In genomic region chr19:10112895-10113591, GRCh38 we compare ENCODE assay signal across 1 cellular context.
A peak's percentile ranks its signal among the peaks of the same experiment; 100 is the strongest.
TF ChIP-seq lines count a peak whose summit lies in the region.

No MANE protein-coding gene starts in this region.

TF ChIP-seq in GM12878, 131 proteins besides CTCF, POLR2A, EP300 and RAD21:
- TF ChIP-seq POU2F2 (IDR thresholded peaks at IDR 0.05; ENCODE audit: borderline replicate concordance, low read depth, low read length) (peak; percentile 24; the same call in 1 of the 3 replicates), TCF12 (IDR thresholded peaks at IDR 0.05; ENCODE audit: low read depth, low read length) (0 out of 2 replicates have a peak, but pooled peaks have one; percentile 45), SUZ12 (IDR thresholded peaks at IDR 0.05; ENCODE audit: unreplicated experiment) (no peak), REST (IDR thresholded peaks at IDR 0.05; ENCODE audit: low read depth, low read length) (no peak), POLR2AphosphoS2 (IDR thresholded peaks at IDR 0.05; ENCODE audit: low read depth, low read length) (peak; percentile 22), YY1 (IDR thresholded peaks at IDR 0.05; ENCODE audit: low read depth, low read length) (peak; percentile 68; the same call in 1 of the 2 replicates), ASH2L (IDR thresholded peaks at IDR 0.05; ENCODE audit: borderline replicate concordance, low read depth) (no peak), CEBPB (IDR thresholded peaks at IDR 0.05; ENCODE audit: borderline replicate concordance in 1 of 2, low read depth in 2 of 2, low read length in 2 of 2) (no peak), CHD2 (IDR thresholded peaks at IDR 0.05; ENCODE audit: borderline replicate concordance, low read depth, low read length) (no peak), PAX5 (IDR thresholded peaks at IDR 0.05; ENCODE audit: borderline replicate concordance, low read depth, low read length) (0 out of 2 replicates have a peak, but pooled peaks have one; percentile 4), BACH1 (IDR thresholded peaks at IDR 0.05; ENCODE audit: borderline replicate concordance) (peak; percentile 48; the same call in 1 of the 2 replicates), PBX3 (IDR thresholded peaks at IDR 0.05; ENCODE audit: insufficient replicate concordance, low read depth, low read length) (no peak), RUNX3 (IDR thresholded peaks at IDR 0.05; ENCODE audit: low read length) (no peak), RB1 (IDR thresholded peaks at IDR 0.05; ENCODE audit: borderline replicate concordance) (peak; percentile 75), IKZF2 (IDR thresholded peaks at IDR 0.05) (no peak), IKZF1 (conservative IDR thresholded peaks at IDR 0.05) (0 out of 2 replicates have a peak, but pooled peaks have one; percentile 14), ZNF687 (IDR thresholded peaks at IDR 0.05) (peak; percentile 38), SUPT20H (IDR thresholded peaks at IDR 0.05; ENCODE audit: borderline replicate concordance, control insufficient read depth, low read depth, low read length) (no peak), NR2F1 (conservative IDR thresholded peaks at IDR 0.05) (peak; percentile 79), ESRRA (IDR thresholded peaks at IDR 0.05; ENCODE audit: low read length) (peak; percentile 49; the same call in 1 of the 2 replicates), BHLHE40 (IDR thresholded peaks at IDR 0.05; ENCODE audit: borderline replicate concordance in 1 of 2, low read depth in 2 of 2, low read length in 1 of 2) (peak; percentile 27 to 37; a peak in 2 of 4 replicates), SMC3 (IDR thresholded peaks at IDR 0.05; ENCODE audit: borderline replicate concordance, low read length) (peak; percentile 73; the same call in 1 of the 2 replicates), TCF3 (IDR thresholded peaks at IDR 0.05; ENCODE audit: borderline replicate concordance, insufficient read depth, low read depth, low read length) (no peak), POLR2AphosphoS5 (IDR thresholded peaks at IDR 0.05; ENCODE audit: low read length) (peak; percentile 83; the same call in 1 of the 2 replicates), JUND (IDR thresholded peaks at IDR 0.05; ENCODE audit: low read depth, low read length) (no peak), BCL3 (IDR thresholded peaks at IDR 0.05; ENCODE audit: borderline replicate concordance, insufficient read depth, low read depth, low read length, poor library complexity, severe bottlenecking) (peak; percentile 73), CBX5 (IDR thresholded peaks at IDR 0.05; ENCODE audit: low read depth) (peak; percentile 56; the same call in 1 of the 2 replicates), JUNB (IDR thresholded peaks at IDR 0.05) (no peak), NBN (IDR thresholded peaks at IDR 0.05) (peak; percentile 41; the same call in 1 of the 2 replicates), PRDM15 (CRISPR knock-in tag; IDR thresholded peaks at IDR 0.05) (peak; percentile 54; the same call in 1 of the 2 replicates)
- TF ChIP-seq, protein P1, sequence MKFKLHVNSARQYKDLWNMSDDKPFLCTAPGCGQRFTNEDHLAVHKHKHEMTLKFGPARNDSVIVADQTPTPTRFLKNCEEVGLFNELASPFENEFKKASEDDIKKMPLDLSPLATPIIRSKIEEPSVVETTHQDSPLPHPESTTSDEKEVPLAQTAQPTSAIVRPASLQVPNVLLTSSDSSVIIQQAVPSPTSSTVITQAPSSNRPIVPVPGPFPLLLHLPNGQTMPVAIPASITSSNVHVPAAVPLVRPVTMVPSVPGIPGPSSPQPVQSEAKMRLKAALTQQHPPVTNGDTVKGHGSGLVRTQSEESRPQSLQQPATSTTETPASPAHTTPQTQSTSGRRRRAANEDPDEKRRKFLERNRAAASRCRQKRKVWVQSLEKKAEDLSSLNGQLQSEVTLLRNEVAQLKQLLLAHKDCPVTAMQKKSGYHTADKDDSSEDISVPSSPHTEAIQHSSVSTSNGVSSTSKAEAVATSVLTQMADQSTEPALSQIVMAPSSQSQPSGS (IDR thresholded peaks at IDR 0.05; ENCODE audit: low read length) = peak; percentile 25; the same call in 1 of the 2 replicates
- TF ChIP-seq, protein P2, sequence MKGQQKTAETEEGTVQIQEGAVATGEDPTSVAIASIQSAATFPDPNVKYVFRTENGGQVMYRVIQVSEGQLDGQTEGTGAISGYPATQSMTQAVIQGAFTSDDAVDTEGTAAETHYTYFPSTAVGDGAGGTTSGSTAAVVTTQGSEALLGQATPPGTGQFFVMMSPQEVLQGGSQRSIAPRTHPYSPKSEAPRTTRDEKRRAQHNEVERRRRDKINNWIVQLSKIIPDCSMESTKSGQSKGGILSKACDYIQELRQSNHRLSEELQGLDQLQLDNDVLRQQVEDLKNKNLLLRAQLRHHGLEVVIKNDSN (IDR thresholded peaks at IDR 0.05; ENCODE audit: borderline replicate concordance, extremely low read length, insufficient read depth, low read depth, low read length) = no peak
- TF ChIP-seq, protein P3, sequence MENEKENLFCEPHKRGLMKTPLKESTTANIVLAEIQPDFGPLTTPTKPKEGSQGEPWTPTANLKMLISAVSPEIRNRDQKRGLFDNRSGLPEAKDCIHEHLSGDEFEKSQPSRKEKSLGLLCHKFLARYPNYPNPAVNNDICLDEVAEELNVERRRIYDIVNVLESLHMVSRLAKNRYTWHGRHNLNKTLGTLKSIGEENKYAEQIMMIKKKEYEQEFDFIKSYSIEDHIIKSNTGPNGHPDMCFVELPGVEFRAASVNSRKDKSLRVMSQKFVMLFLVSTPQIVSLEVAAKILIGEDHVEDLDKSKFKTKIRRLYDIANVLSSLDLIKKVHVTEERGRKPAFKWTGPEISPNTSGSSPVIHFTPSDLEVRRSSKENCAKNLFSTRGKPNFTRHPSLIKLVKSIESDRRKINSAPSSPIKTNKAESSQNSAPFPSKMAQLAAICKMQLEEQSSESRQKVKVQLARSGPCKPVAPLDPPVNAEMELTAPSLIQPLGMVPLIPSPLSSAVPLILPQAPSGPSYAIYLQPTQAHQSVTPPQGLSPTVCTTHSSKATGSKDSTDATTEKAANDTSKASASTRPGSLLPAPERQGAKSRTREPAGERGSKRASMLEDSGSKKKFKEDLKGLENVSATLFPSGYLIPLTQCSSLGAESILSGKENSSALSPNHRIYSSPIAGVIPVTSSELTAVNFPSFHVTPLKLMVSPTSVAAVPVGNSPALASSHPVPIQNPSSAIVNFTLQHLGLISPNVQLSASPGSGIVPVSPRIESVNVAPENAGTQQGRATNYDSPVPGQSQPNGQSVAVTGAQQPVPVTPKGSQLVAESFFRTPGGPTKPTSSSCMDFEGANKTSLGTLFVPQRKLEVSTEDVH (IDR thresholded peaks at IDR 0.05; ENCODE audit: low read depth, partially characterized antibody) = peak; percentile 23
